ENCODE assay signal across 8 cellular contexts in genomic region chr4:128600996-128601857, GRCh38.
A peak's percentile ranks its signal among the peaks of the same experiment; 100 is the strongest.
DNase-seq lines count a peak whose midpoint lies in the region; ATAC-seq, FAIRE-seq and TF ChIP-seq lines count a peak whose summit lies in the region.

No MANE protein-coding gene starts in this region.

- POLR2A ChIA-PET in WTC11 (lab: Charles Lee): no interaction called here

- H3K9me3 ChIP-seq in right cardiac atrium (ENCODE audit: control insufficient read depth, low read length): no peaks in the 10 kb centered on the region

- CTCF ChIA-PET in WTC11 (lab: Charles Lee): interaction anchor here (0.9 to 1.8 kb wide), 3 partner anchors 27 to 135 kb away, joined by 3 to 9 read pairs (median 3); no protein-coding TSS in a partner anchor

- intact Hi-C loops in right cardiac atrium (cut with DNase I): no loop called here

- peaks cover 40% of the 10 kb centered on the region for H3K4me1 Mint-ChIP-seq in WTC11

- ATAC-seq in WTC11 (peak; percentile 46), right cardiac atrium (peak; percentile 82 to 85), GM18909 (IDR thresholded peaks at IDR 0.05; ENCODE audit: poor library complexity, unreplicated experiment) (no peak)

- 49% methylated on average over 14 of the region's 14 CpGs for WGBS in right cardiac atrium

- H3K4me3 ChIP-seq in right cardiac atrium (ENCODE audit: low read length) (no peak overlapping the region), skin epidermis (peak overlapping the region in 1 of 7 experiments; percentile 4)

- no peaks in the 10 kb centered on the region for H3K27me3 ChIP-seq in right cardiac atrium (ENCODE audit: control insufficient read depth, insufficient read depth)

- H3K27me3 Mint-ChIP-seq in WTC11 (ENCODE audit: low read depth): no peaks in the 10 kb centered on the region

- no peak for TF ChIP-seq POLR2A in GM12892 (IDR thresholded peaks at IDR 0.05; ENCODE audit: low read depth, low read length)

- DNase-seq in ACHN: peak; percentile 94
- DNase-seq in HuH-7 (ENCODE audit: low spot score): peak; percentile 19
- DNase-seq in WTC11 (ENCODE audit: low spot score): peak; percentile 22
- peak; percentile 62 to 72 (median 63) for DNase-seq in right cardiac atrium
- DNase-seq in stimulated activated CD4-positive, alpha-beta T cell treated with anti-CD3 and anti-CD28 coated beads, Interleukin-4, amount 100 ng/mL, for 1 hour: no peak
- no peak for DNase-seq in GM12892 (ENCODE audit: insufficient read length)

- peaks cover under 1% of the 10 kb centered on the region; the same call in 1 of the 2 replicates for H3K36me3 Mint-ChIP-seq in WTC11

- H3K27ac Mint-ChIP-seq in WTC11: peak overlapping the region; percentile 75; the same call in 1 of the 2 replicates

- peaks cover 7% of the 10 kb centered on the region for H3K9me3 Mint-ChIP-seq in WTC11

- FAIRE-seq in GM12892 (lab: Jason Lieb, UNC): no peak

- H3K27ac ChIP-seq in right cardiac atrium (ENCODE audit: low read length): peak overlapping the region; percentile 61
- H3K27ac ChIP-seq in skin epidermis: peak overlapping the region in 16 of 21 experiments; percentile 37 to 80 (median 58)

- H3K4me3 Mint-ChIP-seq in WTC11: no peak overlapping the region

- H3K4me1 ChIP-seq in right cardiac atrium (ENCODE audit: control insufficient read depth, insufficient read depth, low read length): peaks cover 7% of the 10 kb centered on the region

- in situ Hi-C loops in ACHN (cut with HindIII; ENCODE audit: low pct_ligation_motif_present, low pct_unique_long_range_greater_than_20kb, low sequenced_read_pairs): no loop called here

- no peak for TF ChIP-seq CTCF in WTC11 (IDR thresholded peaks at IDR 0.05)

TF ChIP-seq in WTC11, 78 proteins besides CTCF, POLR2A, EP300 and RAD21:
- no peak for TF ChIP-seq SMAD3 (CRISPR knock-in tag; IDR thresholded peaks at IDR 0.05; ENCODE audit: borderline replicate concordance)
- peak; percentile 99 for TF ChIP-seq GABPB1 (CRISPR knock-in tag; IDR thresholded peaks at IDR 0.05)
TF ChIP-seq in WTC11: peak in this region for 1.

Comparison
In these comparisons a context has a peak if more than half of its experiments do, and no peak if none do; other contexts are left out.
1. DNase-seq: peak in ACHN (single experiment), HuH-7 (single experiment), WTC11 (single experiment) and right cardiac atrium (3 of 3); none in stimulated activated CD4-positive, alpha-beta T cell treated with anti-CD3 and anti-CD28 coated beads, Interleukin-4, amount 100 ng/mL, for 1 hour (single experiment) and GM12892 (single experiment).